In genomic region chr1:2525524-2525895, GRCh38 we compare ENCODE assay signal across 1 cellular context.
TF ChIP-seq lines count a peak whose summit lies in the region.

No MANE protein-coding gene starts in this region.

TF ChIP-seq in H1, 55 proteins besides CTCF, POLR2A, EP300 and RAD21:
- TF ChIP-seq KDM4A (IDR thresholded peaks at IDR 0.05; ENCODE audit: low read depth, low read length, severe bottlenecking) (no peak), E2F6 (IDR thresholded peaks at IDR 0.05) (no peak), USF2 (IDR thresholded peaks at IDR 0.05; ENCODE audit: low read length) (no peak), ATF3 (IDR thresholded peaks at IDR 0.05; ENCODE audit: insufficient read depth, low read depth, low read length) (no peak), TEAD4 (IDR thresholded peaks at IDR 0.05; ENCODE audit: low read depth, low read length) (no peak)
